13 cellular contexts compared by ENCODE assay signal in genomic region chr5:89071941-89072331, GRCh38.
DNase-seq lines count a peak whose midpoint lies in the region; ATAC-seq and TF ChIP-seq lines count a peak whose summit lies in the region.
"Had no signal": no experiment of that assay in that cellular context is flagged by ENCODE, and none has a peak within 500 bp of the region (broad histone marks: within the 10 kb centered on the region; RNA-seq: fewer than 3 reads in every experiment).

No MANE protein-coding gene starts in this region.

- H3K36me3 ChIP-seq in OCI-LY7 (ENCODE audit: insufficient read depth, low read length) = no peaks in the 10 kb centered on the region
- H3K36me3 ChIP-seq in thyroid gland = no peaks in the 10 kb centered on the region
- H3K36me3 ChIP-seq: stomach had no signal

- H3K4me2 ChIP-seq in OCI-LY7 (ENCODE audit: low read length) = no peak overlapping the region

- 90 to 96% methylated on average over 1 of the region's 1 CpG for WGBS in thyroid gland, 2 donors

- BruUV-seq in OCI-LY7 (replicated peaks; lab: Mats Ljungman, UMichigan) = no TSS peak

- H3K4me3 ChIP-seq in GM12865 (ENCODE audit: low read depth, low read length) (peak overlapping the region; percentile 64), OCI-LY7 (ENCODE audit: low read depth, low read length, poor library complexity, severe bottlenecking) (no peak overlapping the region), thyroid gland (replicated peaks in 1 of 3) (no peak overlapping the region)
- H3K4me3 ChIP-seq: stomach had no signal

- no peaks in the 10 kb centered on the region for H3K9me3 ChIP-seq in OCI-LY7 (ENCODE audit: low read length)
- H3K9me3 ChIP-seq in thyroid gland = no peaks in the 10 kb centered on the region
- H3K9me3 ChIP-seq: stomach had no signal

- H4K20me1 ChIP-seq in OCI-LY7 (ENCODE audit: insufficient read depth, low read length) = no peaks in the 10 kb centered on the region

- no peak overlapping the region for H2AFZ ChIP-seq in OCI-LY7 (ENCODE audit: low read length)

- CTCF ChIA-PET in OCI-LY7 (lab: Charles Lee; ENCODE audit: unreplicated experiment) = no interaction called here

- H3K79me2 ChIP-seq in OCI-LY7 (ENCODE audit: insufficient read depth, low read depth, low read length) = no peaks in the 10 kb centered on the region

- no peaks in the 10 kb centered on the region for H3K9me2 ChIP-seq in OCI-LY7 (ENCODE audit: insufficient read depth, low read length)

- TF ChIP-seq CTCF in GM12865 (IDR thresholded peaks at IDR 0.05; ENCODE audit: insufficient read depth, low read depth, low read length, missing control alignments) = no peak
- no peak for TF ChIP-seq CTCF in OCI-LY7 (conservative IDR thresholded peaks at IDR 0.05; ENCODE audit: low read length)
- no peak for TF ChIP-seq CTCF in thyroid gland (IDR thresholded peaks at IDR 0.05)

- no peaks in the 10 kb centered on the region for H3K27me3 ChIP-seq in thyroid gland
- H3K27me3 ChIP-seq: stomach had no signal

- DNase-seq in GM12865 (ENCODE audit: low read depth) = peak; percentile 74
- DNase-seq in OCI-LY7 (ENCODE audit: low spot score) = no peak
- no peak for DNase-seq in DMS79 treated with DMSO at 0.1 percent for 48 hours (lab: John Stamatoyannopoulos, UW)
- no peak for DNase-seq in head of caudate nucleus
- no peak for DNase-seq in thyroid gland
- DNase-seq: activated naive CD8-positive, alpha-beta T cell treated with anti-CD3 and anti-CD28 coated beads, Interleukin-2, amount 10 ng/mL, durations not matched to agents 7 days and 5 days; effector memory CD8-positive, alpha-beta T cell; NCI-H2029; stimulated activated CD4-positive, alpha-beta T cell treated with anti-CD3 and anti-CD28 coated beads, Interleukin-12 subunit alpha, Interleukin-12 subunit beta, amount 100 ng/mL, for 4 hours; stomach had no signal

- TF ChIP-seq POLR2A in thyroid gland (IDR thresholded peaks at IDR 0.05) = no peak

- ATAC-seq in GM19438 (IDR thresholded peaks at IDR 0.05; ENCODE audit: low read depth, unreplicated experiment) = peak; percentile 45
- ATAC-seq in HG02884 (IDR thresholded peaks at IDR 0.05; ENCODE audit: unreplicated experiment) = peak; percentile 68
- ATAC-seq in HG03575 (IDR thresholded peaks at IDR 0.05; ENCODE audit: extremely low read depth, insufficient number of reproducible peaks, low FRiP score, unreplicated experiment) = peak; percentile 51
- ATAC-seq: effector memory CD8-positive, alpha-beta T cell had no signal

- intact Hi-C loops in OCI-LY7 (cut with micrococcal nuclease; ENCODE audit: unreplicated experiment) (no loop called here), head of caudate nucleus (cut with DNase I) (no loop called here), thyroid gland (cut with DNase I) (no loop called here)

- POLR2A ChIA-PET in OCI-LY7 (lab: Charles Lee) = interaction anchor here (1.0 to 2.0 kb wide), 3 partner anchors 7 to 339 kb away, joined by 4 to 6 read pairs (median 5); no protein-coding TSS in a partner anchor

- H3K27ac ChIP-seq in OCI-LY7 (ENCODE audit: low read depth, low read length, poor library complexity, severe bottlenecking) (no peak overlapping the region), thyroid gland (no peak overlapping the region)
- H3K27ac ChIP-seq: stomach had no signal

- no peaks in the 10 kb centered on the region for H3K4me1 ChIP-seq in OCI-LY7 (ENCODE audit: insufficient read depth, low read length, poor library complexity, severe bottlenecking)
- H3K4me1 ChIP-seq in thyroid gland = no peaks in the 10 kb centered on the region
- H3K4me1 ChIP-seq: stomach had no signal
